Comparison of ENCODE assay signal across 8 cellular contexts in the genomic region with DNA sequence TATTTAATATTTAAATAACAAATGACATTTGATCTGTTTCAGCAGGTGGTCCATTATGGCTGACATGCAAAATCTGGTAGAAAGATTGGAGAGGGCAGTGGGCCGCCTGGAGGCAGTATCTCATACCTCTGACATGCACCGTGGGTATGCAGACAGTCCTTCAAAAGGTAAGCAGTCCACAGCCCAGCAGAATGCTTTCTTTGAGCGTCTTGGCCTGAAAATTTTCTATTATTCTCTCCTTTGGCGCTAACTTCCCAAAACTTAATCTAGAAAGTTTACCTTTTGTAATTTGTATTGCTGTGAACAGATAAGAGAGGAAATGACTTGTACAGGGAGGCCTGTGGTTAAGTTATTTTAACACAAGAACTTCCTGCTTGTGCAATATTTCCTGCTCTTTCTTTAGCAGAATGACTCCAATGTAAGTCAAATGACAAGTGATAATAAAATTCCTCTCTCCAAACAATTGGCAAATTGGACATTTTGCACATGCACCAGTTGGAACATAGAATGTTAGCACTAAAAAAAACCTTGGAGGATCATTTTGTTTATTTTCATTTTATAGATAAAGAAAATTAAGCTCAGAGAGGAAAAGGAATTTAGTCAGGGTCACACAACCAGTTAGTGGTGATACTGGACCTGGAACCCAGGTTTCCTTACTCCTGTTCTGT. TPM values are rescaled to one million over a fixed set of nuclear protein-coding genes. Genes with fewer than 3 reads are reported as not detected.
A peak's percentile ranks its signal among the peaks of the same experiment; 100 is the strongest.
DNase-seq lines count a peak whose midpoint lies in the region; ATAC-seq and TF ChIP-seq lines count a peak whose summit lies in the region.

No MANE protein-coding gene starts in this region.

- peak overlapping the region in 52 of 59 donors; percentile 7 to 85 (median 70) for H3K27ac ChIP-seq in dorsolateral prefrontal cortex

- CTCF ChIA-PET in Caco-2 (lab: Charles Lee): interaction anchor here (0.5 kb wide), 1 partner anchor 41 kb away, joined by 3 read pairs; no protein-coding TSS in a partner anchor

- no peaks in the 10 kb centered on the region for H3K9me3 Mint-ChIP-seq in naive B cell
- H3K9me3 Mint-ChIP-seq in Caco-2 (ENCODE audit: unreplicated experiment): no peaks in the 10 kb centered on the region

- H3K4me1 ChIP-seq in Caco-2: peaks cover 11% of the 10 kb centered on the region; the same call in 1 of the 2 replicates

- H3K27me3 ChIP-seq in dorsolateral prefrontal cortex (no peaks in the 10 kb centered on the region), Caco-2 (replicated peaks; ENCODE audit: control insufficient read depth, insufficient read depth, low read length) (no peaks in the 10 kb centered on the region)

- peak; percentile 81 to 87 for DNase-seq in AML-193 (lab: John Stamatoyannopoulos, UW)
- DNase-seq in OCI-M1 (lab: John Stamatoyannopoulos, UW): peak; percentile 89
- DNase-seq in dorsolateral prefrontal cortex: no peak
- peak; percentile 25 for DNase-seq in naive B cell
- no peak for DNase-seq in NCI-H510A (lab: John Stamatoyannopoulos, UW)
- DNase-seq in Caco-2: no peak

- TF ChIP-seq CTCF in dorsolateral prefrontal cortex (IDR thresholded peaks at IDR 0.05 in 54 of 56, conservative IDR thresholded peaks at IDR 0.05 in 2 of 56; ENCODE audit: low read depth in 1 of 56, partially characterized antibody in 56 of 56): no peak
- TF ChIP-seq CTCF in Caco-2 (IDR thresholded peaks at IDR 0.05; ENCODE audit: insufficient read depth in 1 of 2, low read depth in 1 of 2, low read length in 1 of 2, severe bottlenecking in 1 of 2, unreplicated experiment in 1 of 2): no peak

- intact Hi-C loops in dorsolateral prefrontal cortex (cut with DNase I): no loop called here
- intact Hi-C loops in Caco-2 (cut with micrococcal nuclease; ENCODE audit: unreplicated experiment): no loop called here

- H3K36me3 Mint-ChIP-seq in naive B cell: peaks cover 10 to 21% of the 10 kb centered on the region in 2 donors
- peaks cover 16% of the 10 kb centered on the region for H3K36me3 Mint-ChIP-seq in Caco-2 (ENCODE audit: insufficient read depth, unreplicated experiment)

- ATAC-seq in GM21447 (IDR thresholded peaks at IDR 0.05; ENCODE audit: unreplicated experiment) (peak; percentile 51), naive B cell (ENCODE audit: low read depth in 2 of 2) (peak; percentile 78), HG03521 (IDR thresholded peaks at IDR 0.05; ENCODE audit: unreplicated experiment) (no peak)

- H3K4me1 Mint-ChIP-seq in naive B cell (peaks cover 76 to 95% (median 84%) of the 10 kb centered on the region in 3 donors), Caco-2 (ENCODE audit: low read depth, unreplicated experiment) (peaks cover 7% of the 10 kb centered on the region)

- H3K27me3 Mint-ChIP-seq in naive B cell (no peaks in the 10 kb centered on the region), Caco-2 (ENCODE audit: insufficient read depth, unreplicated experiment) (no peaks in the 10 kb centered on the region)

- peak overlapping the region; percentile 36 to 90 (median 88) for H3K27ac Mint-ChIP-seq in naive B cell
- H3K27ac Mint-ChIP-seq in Caco-2 (ENCODE audit: unreplicated experiment): no peak overlapping the region

- peak overlapping the region in 2 of 59 donors; percentile 7 to 10 for H3K4me3 ChIP-seq in dorsolateral prefrontal cortex
- no peak overlapping the region for H3K4me3 ChIP-seq in Caco-2 (ENCODE audit: low read depth, low read length)

- H3K9me3 ChIP-seq in Caco-2: no peaks in the 10 kb centered on the region

- POLR2A ChIA-PET in Caco-2 (lab: Charles Lee): no interaction called here

- no peaks in the 10 kb centered on the region for H3K36me3 ChIP-seq in Caco-2 (ENCODE audit: control insufficient read depth, insufficient read depth, low read length)

- no TSS peak for BruUV-seq in Caco-2 (replicated peaks; lab: Mats Ljungman, UMichigan)

- H3K4me3 Mint-ChIP-seq in naive B cell (peak overlapping the region; percentile 61 to 91 (median 80)), Caco-2 (ENCODE audit: unreplicated experiment) (no peak overlapping the region)

RNA-seq across cellular contexts. Expression of a gene that starts 18.9 kb away (rescaled TPM):
- total RNA-seq in dorsolateral prefrontal cortex (100 to 1,000 TPM; 108 to 214 (median 152) TPM), Caco-2 (2022) (181 and 219 TPM in 2 replicates)
- polyA plus RNA-seq in naive B cell (ENCODE audit: low read depth in 6 of 6): 100 to 1,000 TPM; 550 to 750 (median 592) TPM

RNA-seq across cellular contexts. Expression of a gene that starts 37.6 kb away (rescaled TPM):
- total RNA-seq in dorsolateral prefrontal cortex (100 to 1,000 TPM in 97 of 120 experiments, 10 to 100 TPM in 23; 72.4 to 166 (median 118) TPM), Caco-2 (2022) (142 and 144 TPM in 2 replicates)
- 100 to 1,000 TPM; 110 to 213 (median 133) TPM for polyA plus RNA-seq in naive B cell (ENCODE audit: low read depth in 6 of 6)

Comparison
In these comparisons a context has a peak if more than half of its experiments do, and no peak if none do; other contexts are left out.
1. DNase-seq: peak in AML-193 (2 of 2), OCI-M1 (single experiment) and naive B cell (single experiment); none in dorsolateral prefrontal cortex (0 of 10), NCI-H510A (single experiment) and Caco-2 (0 of 2).